Comparison of ENCODE assay signal across 8 cellular contexts in genomic region chr3:39147711-39148115, GRCh38. TPM values are rescaled to one million over a fixed set of nuclear protein-coding genes. Genes with fewer than 3 reads are reported as not detected.
DNase-seq lines count a peak whose midpoint lies in the region; ATAC-seq lines count a peak whose summit lies in the region.

No MANE protein-coding gene starts in this region.

- H3K9me3 ChIP-seq in SK-N-MC (ENCODE audit: low read depth, low read length), result no peaks in the 10 kb centered on the region

- peak overlapping the region; percentile 89 for H3K27ac Mint-ChIP-seq in dendritic cell treated with granulocyte-macrophage colony-stimulating factor and Interleukin-4, amounts not matched to agents 40 ng/mL and 50 ng/mL, for 4 days
- peak overlapping the region; percentile 83 to 95 for H3K27ac Mint-ChIP-seq in natural killer cell treated with Interleukin-12 subunit alpha and Interleukin-12 subunit beta and Interleukin-15 and Interleukin-18, amount 100 ng/mL, for 72 hours

- H3K27ac ChIP-seq in SK-N-MC, result peak overlapping the region; percentile 57; the same call in 1 of the 2 replicates

- H3K4me3 ChIP-seq in SK-N-MC, result no peak overlapping the region

- H3K36me3 Mint-ChIP-seq in dendritic cell treated with granulocyte-macrophage colony-stimulating factor and Interleukin-4, amounts not matched to agents 40 ng/mL and 50 ng/mL, for 4 days (ENCODE audit: low read depth), result peaks cover 63% of the 10 kb centered on the region
- H3K36me3 Mint-ChIP-seq in natural killer cell treated with Interleukin-12 subunit alpha and Interleukin-12 subunit beta and Interleukin-15 and Interleukin-18, amount 100 ng/mL, for 72 hours, result peaks cover 11% of the 10 kb centered on the region

- no peaks in the 10 kb centered on the region for H3K27me3 Mint-ChIP-seq in dendritic cell treated with granulocyte-macrophage colony-stimulating factor and Interleukin-4, amounts not matched to agents 40 ng/mL and 50 ng/mL, for 4 days
- H3K27me3 Mint-ChIP-seq in natural killer cell treated with Interleukin-12 subunit alpha and Interleukin-12 subunit beta and Interleukin-15 and Interleukin-18, amount 100 ng/mL, for 72 hours, result no peaks in the 10 kb centered on the region

- peak; percentile 22 for ATAC-seq in HG02759 (IDR thresholded peaks at IDR 0.05; ENCODE audit: unreplicated experiment)
- peak in 1 of 2 donors; percentile 43 for ATAC-seq in natural killer cell treated with Interleukin-12 subunit alpha and Interleukin-12 subunit beta and Interleukin-15 and Interleukin-18, amount 100 ng/mL, for 72 hours

- peaks cover 93% of the 10 kb centered on the region for H3K4me1 Mint-ChIP-seq in dendritic cell treated with granulocyte-macrophage colony-stimulating factor and Interleukin-4, amounts not matched to agents 40 ng/mL and 50 ng/mL, for 4 days (ENCODE audit: low read depth)
- H3K4me1 Mint-ChIP-seq in natural killer cell treated with Interleukin-12 subunit alpha and Interleukin-12 subunit beta and Interleukin-15 and Interleukin-18, amount 100 ng/mL, for 72 hours (ENCODE audit: low read depth in 2 of 2), result peaks cover 70 to 71% of the 10 kb centered on the region in 2 donors

- no peaks in the 10 kb centered on the region for H3K36me3 ChIP-seq in SK-N-MC (ENCODE audit: insufficient read depth, low read length)

- H3K9ac ChIP-seq in SK-N-MC (ENCODE audit: insufficient read length), result no peak overlapping the region

- DNase-seq in activated CD4-positive, CD25-positive, alpha-beta regulatory T cell treated with anti-CD3 and anti-CD28 coated beads, Interleukin-2, amount 50 U/mL, for 72 hours, result peak; percentile 32
- DNase-seq in activated CD4-positive, CD25-positive, alpha-beta regulatory T cell (lab: John Stamatoyannopoulos, UW), result no peak
- DNase-seq in SK-N-MC (ENCODE audit: low read depth, low spot score) (no peak), NCI-H2107 treated with DMSO at 0.1 percent for 48 hours (lab: John Stamatoyannopoulos, UW; ENCODE audit: unreplicated experiment) (no peak), epidermal melanocyte (ENCODE audit: insufficient read length, low spot score) (no peak)
- peak; percentile 73 for DNase-seq in natural killer cell treated with Interleukin-12 subunit alpha and Interleukin-12 subunit beta and Interleukin-15 and Interleukin-18, amount 100 ng/mL, for 72 hours (ENCODE audit: low spot score)

- intact Hi-C loops in dendritic cell treated with granulocyte-macrophage colony-stimulating factor and Interleukin-4, amounts not matched to agents 40 ng/mL and 50 ng/mL, for 4 days (cut with micrococcal nuclease), result loop anchor here (1.0 kb wide), 1 partner anchor 35 kb away; no protein-coding TSS in a partner anchor

- no peaks in the 10 kb centered on the region for H3K9me3 Mint-ChIP-seq in dendritic cell treated with granulocyte-macrophage colony-stimulating factor and Interleukin-4, amounts not matched to agents 40 ng/mL and 50 ng/mL, for 4 days
- no peaks in the 10 kb centered on the region for H3K9me3 Mint-ChIP-seq in natural killer cell treated with Interleukin-12 subunit alpha and Interleukin-12 subunit beta and Interleukin-15 and Interleukin-18, amount 100 ng/mL, for 72 hours

- H3K4me3 Mint-ChIP-seq in dendritic cell treated with granulocyte-macrophage colony-stimulating factor and Interleukin-4, amounts not matched to agents 40 ng/mL and 50 ng/mL, for 4 days, result peak overlapping the region; percentile 67
- H3K4me3 Mint-ChIP-seq in natural killer cell treated with Interleukin-12 subunit alpha and Interleukin-12 subunit beta and Interleukin-15 and Interleukin-18, amount 100 ng/mL, for 72 hours, result peak overlapping the region; percentile 98

RNA-seq across cellular contexts. Expression of gene CSRNP1, which starts 5.7 kb away (rescaled TPM):
- total RNA-seq in natural killer cell treated with Interleukin-12 subunit alpha and Interleukin-12 subunit beta and Interleukin-15 and Interleukin-18, amount 100 ng/mL, for 72 hours, result 10 to 100 TPM; 10.8 to 18.4 TPM

RNA-seq across cellular contexts. Expression of gene TTC21A, which starts 40.2 kb away (rescaled TPM):
- total RNA-seq in natural killer cell treated with Interleukin-12 subunit alpha and Interleukin-12 subunit beta and Interleukin-15 and Interleukin-18, amount 100 ng/mL, for 72 hours, result 1 to 10 TPM in 1 of 2 donors, under 1 TPM in 1; 0.12 to 1.8 TPM

RNA-seq across cellular contexts. Expression of gene GORASP1, which starts 40.3 kb away (rescaled TPM):
- total RNA-seq in natural killer cell treated with Interleukin-12 subunit alpha and Interleukin-12 subunit beta and Interleukin-15 and Interleukin-18, amount 100 ng/mL, for 72 hours, result 10 to 100 TPM; 12.9 to 16.6 TPM

RNA-seq across cellular contexts. Expression of gene XIRP1, which starts 44.7 kb away (rescaled TPM):
- total RNA-seq in natural killer cell treated with Interleukin-12 subunit alpha and Interleukin-12 subunit beta and Interleukin-15 and Interleukin-18, amount 100 ng/mL, for 72 hours, result under 1 TPM; 0.22 to 0.43 TPM

Comparison
In these comparisons a context has a peak if more than half of its experiments do, and no peak if none do; other contexts are left out.
1. DNase-seq: peak in activated CD4-positive, CD25-positive, alpha-beta regulatory T cell treated with anti-CD3 and anti-CD28 coated beads, Interleukin-2, amount 50 U/mL, for 72 hours (single experiment) and natural killer cell treated with Interleukin-12 subunit alpha and Interleukin-12 subunit beta and Interleukin-15 and Interleukin-18, amount 100 ng/mL, for 72 hours (single experiment); none in activated CD4-positive, CD25-positive, alpha-beta regulatory T cell (0 of 4), SK-N-MC (single experiment), NCI-H2107 treated with DMSO at 0.1 percent for 48 hours (single experiment) and epidermal melanocyte (single experiment).